In genomic region chr11:3123316-3123715, GRCh38 we compare ENCODE assay signal across 1 cellular context.
TF ChIP-seq lines count a peak whose summit lies in the region.

No MANE protein-coding gene starts in this region.

TF ChIP-seq in WTC11, 78 proteins besides CTCF, POLR2A, EP300 and RAD21 (continued from another document):
- TF ChIP-seq E2F4 (CRISPR knock-in tag; IDR thresholded peaks at IDR 0.05; ENCODE audit: borderline replicate concordance, low read depth) (no peak), IRF1 (CRISPR knock-in tag; IDR thresholded peaks at IDR 0.05) (no peak), NR1H2 (CRISPR knock-in tag; IDR thresholded peaks at IDR 0.05) (no peak), MAX (CRISPR knock-in tag; IDR thresholded peaks at IDR 0.05) (no peak), ETV6 (CRISPR knock-in tag; IDR thresholded peaks at IDR 0.05) (no peak), CDX4 (CRISPR knock-in tag; IDR thresholded peaks at IDR 0.05; ENCODE audit: borderline replicate concordance) (no peak), FOXJ3 (CRISPR knock-in tag; IDR thresholded peaks at IDR 0.05; ENCODE audit: borderline replicate concordance) (no peak), ATF3 (CRISPR knock-in tag; conservative IDR thresholded peaks at IDR 0.05) (no peak)
